8 cellular contexts compared by ENCODE assay signal in the genomic region with DNA sequence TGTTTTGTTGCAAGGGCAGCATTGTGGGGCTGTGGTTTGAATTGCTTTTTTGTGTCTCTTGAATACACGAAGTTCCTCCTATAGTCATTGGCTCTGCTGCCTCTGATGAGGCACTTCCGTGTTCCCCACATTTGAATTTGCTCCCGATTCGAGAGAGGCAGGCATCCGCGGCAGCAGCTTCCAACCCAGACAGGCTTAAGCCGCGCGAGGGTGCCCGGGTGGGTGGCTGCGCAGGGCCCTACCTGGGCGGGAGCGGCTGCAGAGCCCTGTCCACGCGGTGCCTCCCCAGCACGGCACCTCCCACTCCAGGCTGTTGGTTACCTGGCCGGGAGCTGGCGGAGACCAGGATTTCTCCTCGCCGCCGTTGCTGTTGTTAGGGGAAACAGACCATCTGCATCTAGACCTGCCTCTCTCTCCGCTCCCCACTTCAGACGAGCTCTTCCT.
A peak's percentile ranks its signal among the peaks of the same experiment; 100 is the strongest.
DNase-seq lines count a peak whose midpoint lies in the region; ATAC-seq and TF ChIP-seq lines count a peak whose summit lies in the region.

No MANE protein-coding gene starts in this region.

- H3K4me1 ChIP-seq in gastroesophageal sphincter = peaks cover 0 to 25% (median 0%) of the 10 kb centered on the region in 3 donors

- H3K27me3 ChIP-seq in gastroesophageal sphincter = no peaks in the 10 kb centered on the region

- H3K27ac ChIP-seq in gastroesophageal sphincter = peak overlapping the region; percentile 57 to 80 (median 66)

- H3K36me3 Mint-ChIP-seq in activated T-cell treated with anti-CD3 and anti-CD28 coated beads, Interleukin-2, amount 50 U/mL, for 72 hours (ENCODE audit: insufficient read depth in 2 of 2) = no peaks in the 10 kb centered on the region

- ATAC-seq in GM18867 (IDR thresholded peaks at IDR 0.05; ENCODE audit: unreplicated experiment) (peak; percentile 46), gastroesophageal sphincter (peak; percentile 62), HG02973 (IDR thresholded peaks at IDR 0.05; ENCODE audit: unreplicated experiment) (no peak)
- peak; percentile 66 to 70 for ATAC-seq in activated T-cell treated with anti-CD3 and anti-CD28 coated beads, Interleukin-2, amount 50 U/mL, for 72 hours (replicated peaks in 1 of 2)

- peaks cover 40% of the 10 kb centered on the region for H3K27me3 Mint-ChIP-seq in activated T-cell treated with anti-CD3 and anti-CD28 coated beads, Interleukin-2, amount 50 U/mL, for 72 hours (ENCODE audit: low read depth)

- peak; percentile 72 to 96 (median 92) for DNase-seq in NCI-H1417 (lab: John Stamatoyannopoulos, UW)
- peak; percentile 15 to 18 for DNase-seq in activated T-cell treated with anti-CD3 and anti-CD28 coated beads, Interleukin-2, amount 50 U/mL, for 72 hours
- DNase-seq in retinal pigment epithelial cell (ENCODE audit: low read depth) = no peak
- DNase-seq in NCI-H1436 treated with DMSO at 0.1 percent for 48 hours (lab: John Stamatoyannopoulos, UW) = no peak
- DNase-seq in activated CD4-positive, CD25-positive, alpha-beta regulatory T cell (lab: John Stamatoyannopoulos, UW) = no peak

- H3K4me3 Mint-ChIP-seq in activated T-cell treated with anti-CD3 and anti-CD28 coated beads, Interleukin-2, amount 50 U/mL, for 72 hours = peak overlapping the region; percentile 79 to 85

- H3K9me3 Mint-ChIP-seq in activated T-cell treated with anti-CD3 and anti-CD28 coated beads, Interleukin-2, amount 50 U/mL, for 72 hours = no peaks in the 10 kb centered on the region

- peaks cover 15% of the 10 kb centered on the region for H3K4me1 Mint-ChIP-seq in activated T-cell treated with anti-CD3 and anti-CD28 coated beads, Interleukin-2, amount 50 U/mL, for 72 hours (ENCODE audit: low read depth)

- TF ChIP-seq CTCF in gastroesophageal sphincter (IDR thresholded peaks at IDR 0.05) = no peak
- no peak for TF ChIP-seq CTCF in retinal pigment epithelial cell (conservative IDR thresholded peaks at IDR 0.05; ENCODE audit: low read depth, low read length)

- no peak overlapping the region for H3K27ac Mint-ChIP-seq in activated T-cell treated with anti-CD3 and anti-CD28 coated beads, Interleukin-2, amount 50 U/mL, for 72 hours

- TF ChIP-seq EP300 in gastroesophageal sphincter (IDR thresholded peaks at IDR 0.05) = no peak

- H3K36me3 ChIP-seq in gastroesophageal sphincter = no peaks in the 10 kb centered on the region

- no peaks in the 10 kb centered on the region for H3K9me3 ChIP-seq in gastroesophageal sphincter

- TF ChIP-seq POLR2A in gastroesophageal sphincter (IDR thresholded peaks at IDR 0.05) = no peak

- H3K4me3 ChIP-seq in gastroesophageal sphincter (peak overlapping the region; percentile 31 to 51), retinal pigment epithelial cell (ENCODE audit: low read length) (peak overlapping the region; percentile 50)

- 18 to 24% methylated on average over 2 to 7 of the region's 23 CpGs for WGBS in gastroesophageal sphincter (ENCODE audit: low coverage in 1 of 2), 2 donors

Comparison
In these comparisons a context has a peak if more than half of its experiments do, and no peak if none do; other contexts are left out.
1. DNase-seq: peak in NCI-H1417 (3 of 3) and activated T-cell treated with anti-CD3 and anti-CD28 coated beads, Interleukin-2, amount 50 U/mL, for 72 hours (2 of 2); none in retinal pigment epithelial cell (single experiment), NCI-H1436 treated with DMSO at 0.1 percent for 48 hours (single experiment) and activated CD4-positive, CD25-positive, alpha-beta regulatory T cell (0 of 4).